Comparison of ENCODE assay signal across 8 cellular contexts in the genomic region with DNA sequence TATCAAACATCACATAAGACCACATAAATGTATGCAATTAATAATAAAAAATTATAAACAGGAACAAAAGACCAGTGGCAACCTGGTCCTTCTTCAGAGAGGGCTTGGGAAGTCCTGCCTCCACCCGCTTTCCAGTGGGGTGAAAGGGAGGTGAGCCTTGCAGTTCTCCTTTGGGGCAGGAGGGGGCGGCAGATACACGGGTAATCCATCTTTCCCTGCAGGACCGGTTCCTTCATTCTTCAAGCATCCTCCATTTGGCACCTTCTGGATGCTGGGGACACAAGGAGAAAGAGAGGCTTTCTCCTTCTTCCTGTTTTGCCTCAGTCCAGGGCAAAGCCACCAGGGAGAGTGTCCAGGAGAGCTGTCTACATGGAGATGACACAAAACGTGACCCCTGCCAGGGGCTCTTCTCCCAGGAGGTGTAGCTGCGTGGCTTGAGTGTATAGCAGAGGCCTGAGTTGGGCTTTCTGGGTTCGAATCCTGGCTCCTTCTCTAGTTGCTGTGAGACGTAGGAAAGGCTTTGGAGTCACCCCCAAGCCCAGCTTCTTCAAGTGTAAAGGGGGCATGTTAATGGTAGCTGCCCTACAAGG. TPM values are rescaled to one million over a fixed set of nuclear protein-coding genes. Genes with fewer than 3 reads are reported as not detected.
DNase-seq lines count a peak whose midpoint lies in the region; ATAC-seq, FAIRE-seq and TF ChIP-seq lines count a peak whose summit lies in the region.

No MANE protein-coding gene starts in this region.

- no peaks in the 10 kb centered on the region for H3K9me3 ChIP-seq in left lung

- peak; percentile 98 for ATAC-seq in left lung
- ATAC-seq in GM18519 (IDR thresholded peaks at IDR 0.05; ENCODE audit: low FRiP score, unreplicated experiment) = no peak

- H3K27me3 ChIP-seq in left lung = no peaks in the 10 kb centered on the region

- FAIRE-seq in GM12891 (lab: Jason Lieb, UNC) = peak; percentile 43

- no peaks in the 10 kb centered on the region for H3K4me1 ChIP-seq in left lung

- intact Hi-C loops in left lung (cut with DNase I) = no loop called here

- H3K27ac ChIP-seq in 22Rv1 (peak overlapping the region; percentile 78), left lung (no peak overlapping the region)

- DNase-seq in GM12891 (ENCODE audit: insufficient read length, low spot score) (peak; percentile 51), NCI-H2196 (lab: John Stamatoyannopoulos, UW; ENCODE audit: unreplicated experiment) (peak; percentile 55), cerebellar cortex (ENCODE audit: low spot score) (peak; percentile 78), left lung (peak; percentile 78 to 91)
- peak; percentile 78 for DNase-seq in activated CD4-positive, CD25-positive, alpha-beta regulatory T cell treated with anti-CD3 and anti-CD28 coated beads, Interleukin-2, amount 50 U/mL, for 72 hours
- peak; percentile 61 to 75 for DNase-seq in stimulated activated CD4-positive, alpha-beta T cell treated with anti-CD3 and anti-CD28 coated beads, Interleukin-4, amount 100 ng/mL, for 48 hours (ENCODE audit: low read depth in 2 of 2)

- peak; percentile 92 for TF ChIP-seq CTCF in 22Rv1 (IDR thresholded peaks at IDR 0.05)
- TF ChIP-seq CTCF in left lung (IDR thresholded peaks at IDR 0.05) = peak; percentile 95 to 97

- no peaks in the 10 kb centered on the region for H3K36me3 ChIP-seq in left lung

- no peak overlapping the region for H3K4me3 ChIP-seq in left lung

- TF ChIP-seq POLR2A in GM12891 (IDR thresholded peaks at IDR 0.05; ENCODE audit: low read depth, low read length) = no peak

TF ChIP-seq in GM12891, 5 proteins besides CTCF, POLR2A, EP300 and RAD21:
- TF ChIP-seq SPI1 (IDR thresholded peaks at IDR 0.05; ENCODE audit: low read depth, low read length) = no peak
- TF ChIP-seq PAX5 (IDR thresholded peaks at IDR 0.05; ENCODE audit: insufficient read depth, low read length, severe bottlenecking) = no peak
- no peak for TF ChIP-seq POLR2AphosphoS5 (IDR thresholded peaks at IDR 0.05; ENCODE audit: low read depth, low read length)
- no peak for TF ChIP-seq TAF1 (IDR thresholded peaks at IDR 0.05; ENCODE audit: low read depth, low read length)
- no peak for TF ChIP-seq POU2F2 (IDR thresholded peaks at IDR 0.05; ENCODE audit: low read depth, low read length)
TF ChIP-seq in GM12891: peak in this region for 0.

RNA-seq across cellular contexts. Expression of gene RPLP1, which starts 23.2 kb away (rescaled TPM):
- 2,870 TPM for polyA plus RNA-seq in GM12891 (2012; ENCODE audit: low read depth, missing spikeins)
- 1,000 to 10,000 TPM; 1,369 to 1,478 TPM for total RNA-seq in left lung
